In the genomic region with DNA sequence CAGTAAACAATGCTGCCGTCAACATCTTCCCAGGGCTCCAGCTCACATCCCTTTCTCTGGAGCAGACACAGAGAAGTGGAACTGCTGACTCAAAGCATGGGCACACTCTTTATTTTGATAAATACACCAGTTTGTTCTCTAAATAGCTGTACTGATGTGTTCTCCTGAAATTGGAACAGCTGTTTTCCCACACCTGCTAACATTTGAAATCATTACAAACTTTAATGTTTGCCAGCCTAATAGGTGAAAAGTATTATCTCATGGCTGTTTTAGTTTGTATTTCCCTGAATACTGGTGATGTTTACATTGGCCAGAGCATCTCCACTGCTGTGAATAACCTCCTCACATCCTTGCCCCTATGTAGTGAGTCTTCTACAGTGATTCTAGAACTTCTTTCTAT, we compare ENCODE assay signal across 21 cellular contexts.
"Had no signal": no experiment of that assay in that cellular context is flagged by ENCODE, and none has a peak within 500 bp of the region (broad histone marks: within the 10 kb centered on the region; RNA-seq: fewer than 3 reads in every experiment).

No MANE protein-coding gene starts in this region.

- H3K36me3 ChIP-seq: esophagus squamous epithelium, gastroesophageal sphincter, heart left ventricle, neural progenitor cell, prostate gland, right atrium auricular region, upper lobe of left lung had no signal

- H2AFZ ChIP-seq: neural progenitor cell had no signal

- H3K27ac ChIP-seq: neural progenitor cell, prostate gland, VCaP had no signal

- H3K9me3 ChIP-seq: esophagus squamous epithelium, gastroesophageal sphincter, heart left ventricle, prostate gland, right atrium auricular region, upper lobe of left lung had no signal

- H3K9ac ChIP-seq: neural progenitor cell had no signal

- FAIRE-seq: keratinocyte had no signal

- H3K4me2 ChIP-seq: neural progenitor cell had no signal

- H3K4me1 ChIP-seq: neural progenitor cell, prostate gland had no signal

- H3K4me3 ChIP-seq: esophagus squamous epithelium, gastroesophageal sphincter, heart left ventricle, lung, neural progenitor cell, prostate gland, right atrium auricular region, upper lobe of left lung had no signal

- DNase-seq: activated CD4-positive, alpha-beta T cell treated with anti-CD3 and anti-CD28 coated beads, Interleukin-2, amount 10 ng/mL, durations not matched to agents 7 days and 5 days; activated CD8-positive, alpha-beta T cell treated with anti-CD3 and anti-CD28 coated beads for 36 hours; activated gamma-delta T cell treated with Interleukin-2 at 50 U/mL for 16 hours; activated T-cell treated with anti-CD3 and anti-CD28 coated beads, Interleukin-2, amount 50 U/mL, for 1 hour; anterior cingulate cortex; esophagus squamous epithelium; naive thymus-derived CD8-positive, alpha-beta T cell; stimulated activated CD4-positive, alpha-beta T cell treated with anti-CD3 and anti-CD28 coated beads, Interleukin-12 subunit alpha, Interleukin-12 subunit beta, amount 100 ng/mL, for 4 hours; stimulated activated CD4-positive, alpha-beta T cell treated with anti-CD3 and anti-CD28 coated beads, Interleukin-4, amount 100 ng/mL, for 4 hours; stimulated activated naive CD8-positive, alpha-beta T cell treated with anti-CD3 and anti-CD28 coated beads, Interleukin-15, Interleukin-2, amounts not matched to agents 100 U/mL and 50 U/mL, for 24 hours; SW 1271; upper lobe of left lung had no signal

- H3K27me3 ChIP-seq: heart left ventricle, neural progenitor cell, right atrium auricular region, upper lobe of left lung had no signal

- ATAC-seq: activated CD4-positive, CD25-positive, alpha-beta regulatory T cell treated with anti-CD3 and anti-CD28 coated beads, Interleukin-2, amount 50 U/mL, for 24 hours; activated CD8-positive, alpha-beta T cell treated with anti-CD3 and anti-CD28 coated beads for 36 hours; gastroesophageal sphincter; naive thymus-derived CD8-positive, alpha-beta T cell; stimulated activated naive CD8-positive, alpha-beta T cell treated with anti-CD3 and anti-CD28 coated beads, Interleukin-15, Interleukin-2, amounts not matched to agents 100 U/mL and 50 U/mL, for 24 hours had no signal
